1 cellular context compared by ENCODE assay signal in genomic region chr2:215454519-215454918, GRCh38.
TF ChIP-seq lines count a peak whose summit lies in the region.

No MANE protein-coding gene starts in this region.

TF ChIP-seq in K562, 482 proteins besides CTCF, POLR2A, EP300 and RAD21 (continued from another document):
- TF ChIP-seq ZNF609 (CRISPR knock-in tag; IDR thresholded peaks at IDR 0.05; ENCODE audit: borderline replicate concordance) (no peak), ZNF318 (IDR thresholded peaks at IDR 0.05; ENCODE audit: borderline replicate concordance in 1 of 2, low read depth in 1 of 2) (no peak), ILF3 (IDR thresholded peaks at IDR 0.05; ENCODE audit: borderline replicate concordance) (no peak), PHF20 (IDR thresholded peaks at IDR 0.05; ENCODE audit: partially characterized antibody) (no peak), SMAD4 (CRISPR knock-in tag; conservative IDR thresholded peaks at IDR 0.05) (no peak), ATF1 (CRISPR knock-in tag; IDR thresholded peaks at IDR 0.05) (no peak), ATF1 (tag; IDR thresholded peaks at IDR 0.05) (no peak), ZNF324 (CRISPR knock-in tag; IDR thresholded peaks at IDR 0.05) (no peak), ZNF282 (CRISPR knock-in tag; IDR thresholded peaks at IDR 0.05) (no peak), HCFC1 (IDR thresholded peaks at IDR 0.05; ENCODE audit: low read depth, low read length) (no peak), SRF (CRISPR knock-in tag; IDR thresholded peaks at IDR 0.05) (no peak), HDGF (IDR thresholded peaks at IDR 0.05) (no peak), PTRF (tag; IDR thresholded peaks at IDR 0.05) (no peak), SNAPC5 (CRISPR knock-in tag; IDR thresholded peaks at IDR 0.05) (no peak), SMC3 (conservative IDR thresholded peaks at IDR 0.05; ENCODE audit: insufficient read depth, low read depth, low read length) (peak; percentile 45), NKRF (IDR thresholded peaks at IDR 0.05; ENCODE audit: borderline replicate concordance) (no peak)
- TF ChIP-seq, protein P1, sequence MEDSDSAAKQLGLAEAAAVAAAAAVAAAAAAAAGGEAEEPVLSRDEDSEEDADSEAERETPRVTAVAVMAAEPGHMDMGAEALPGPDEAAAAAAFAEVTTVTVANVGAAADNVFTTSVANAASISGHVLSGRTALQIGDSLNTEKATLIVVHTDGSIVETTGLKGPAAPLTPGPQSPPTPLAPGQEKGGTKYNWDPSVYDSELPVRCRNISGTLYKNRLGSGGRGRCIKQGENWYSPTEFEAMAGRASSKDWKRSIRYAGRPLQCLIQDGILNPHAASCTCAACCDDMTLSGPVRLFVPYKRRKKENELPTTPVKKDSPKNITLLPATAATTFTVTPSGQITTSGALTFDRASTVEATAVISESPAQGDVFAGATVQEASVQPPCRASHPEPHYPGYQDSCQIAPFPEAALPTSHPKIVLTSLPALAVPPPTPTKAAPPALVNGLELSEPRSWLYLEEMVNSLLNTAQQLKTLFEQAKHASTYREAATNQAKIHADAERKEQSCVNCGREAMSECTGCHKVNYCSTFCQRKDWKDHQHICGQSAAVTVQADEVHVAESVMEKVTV (CRISPR knock-in tag; IDR thresholded peaks at IDR 0.05), result peak; percentile 65
- TF ChIP-seq, protein P2, sequence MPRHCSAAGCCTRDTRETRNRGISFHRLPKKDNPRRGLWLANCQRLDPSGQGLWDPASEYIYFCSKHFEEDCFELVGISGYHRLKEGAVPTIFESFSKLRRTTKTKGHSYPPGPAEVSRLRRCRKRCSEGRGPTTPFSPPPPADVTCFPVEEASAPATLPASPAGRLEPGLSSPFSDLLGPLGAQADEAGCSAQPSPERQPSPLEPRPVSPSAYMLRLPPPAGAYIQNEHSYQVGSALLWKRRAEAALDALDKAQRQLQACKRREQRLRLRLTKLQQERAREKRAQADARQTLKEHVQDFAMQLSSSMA (CRISPR knock-in tag; IDR thresholded peaks at IDR 0.05), result no peak
